ENCODE assay signal across 11 cellular contexts in genomic region chr6:45626087-45626891, GRCh38.
DNase-seq lines count a peak whose midpoint lies in the region; ATAC-seq and TF ChIP-seq lines count a peak whose summit lies in the region.
"Had no signal": no experiment of that assay in that cellular context is flagged by ENCODE, and none has a peak within 500 bp of the region (broad histone marks: within the 10 kb centered on the region; RNA-seq: fewer than 3 reads in every experiment).

No MANE protein-coding gene starts in this region.

- peak overlapping the region; percentile 4 for H3K27ac Mint-ChIP-seq in T-helper 2 cell treated with Interferon-gamma antibody and Interleukin-4, amounts not matched to agents 5 μg/mL and 100 μg/mL, for 36 hours
- H3K27ac Mint-ChIP-seq: CD8-positive, alpha-beta T cell; endodermal cell had no signal

- ATAC-seq in upper lobe of right lung (peak; percentile 38), body of pancreas (no peak), HG02973 (IDR thresholded peaks at IDR 0.05; ENCODE audit: unreplicated experiment) (no peak)
- ATAC-seq: CD8-positive, alpha-beta T cell had no signal

- H3K36me3 ChIP-seq in upper lobe of right lung (no peaks in the 10 kb centered on the region), body of pancreas (replicated peaks in 1 of 2; ENCODE audit: insufficient read depth in 1 of 2, low read depth in 2 of 2) (no peaks in the 10 kb centered on the region)

- H3K4me1 Mint-ChIP-seq in T-helper 2 cell treated with Interferon-gamma antibody and Interleukin-4, amounts not matched to agents 5 μg/mL and 100 μg/mL, for 36 hours (ENCODE audit: low read depth) = peaks cover 38% of the 10 kb centered on the region
- H3K4me1 Mint-ChIP-seq: endodermal cell had no signal

- no peak for TF ChIP-seq CTCF in fibroblast of the aortic adventitia (IDR thresholded peaks at IDR 0.05; ENCODE audit: insufficient read depth, low read length)
- TF ChIP-seq CTCF in upper lobe of right lung (IDR thresholded peaks at IDR 0.05) = no peak
- no peak for TF ChIP-seq CTCF in body of pancreas (IDR thresholded peaks at IDR 0.05)
- TF ChIP-seq CTCF in GM10266 (IDR thresholded peaks at IDR 0.05; ENCODE audit: control insufficient read depth, insufficient read depth, low read depth, missing control alignments) = no peak

- H3K4me3 Mint-ChIP-seq in T-helper 2 cell treated with Interferon-gamma antibody and Interleukin-4, amounts not matched to agents 5 μg/mL and 100 μg/mL, for 36 hours = no peak overlapping the region
- H3K4me3 Mint-ChIP-seq: CD8-positive, alpha-beta T cell; endodermal cell had no signal

- H3K27ac ChIP-seq in upper lobe of right lung (no peak overlapping the region), body of pancreas (no peak overlapping the region)

- no peaks in the 10 kb centered on the region for H3K27me3 Mint-ChIP-seq in T-helper 2 cell treated with Interferon-gamma antibody and Interleukin-4, amounts not matched to agents 5 μg/mL and 100 μg/mL, for 36 hours (ENCODE audit: low read depth)

- DNase-seq in stimulated activated CD4-positive, alpha-beta T cell treated with anti-CD3 and anti-CD28 coated beads, Interleukin-1b, Interleukin-23, amount 100 ng/mL, for 48 hours = peak; percentile 42
- DNase-seq in stimulated activated CD4-positive, alpha-beta T cell treated with anti-CD3 and anti-CD28 coated beads, Interleukin-12 subunit alpha, Interleukin-12 subunit beta, amount 100 ng/mL, for 4 hours = no peak
- peak; percentile 68 for DNase-seq in T-helper 2 cell treated with Interferon-gamma antibody and Interleukin-4, amounts not matched to agents 5 μg/mL and 100 μg/mL, for 36 hours (ENCODE audit: low spot score)
- peak; percentile 96 for DNase-seq in fibroblast of the aortic adventitia (ENCODE audit: low read depth)
- DNase-seq in upper lobe of right lung = no peak
- no peak for DNase-seq in body of pancreas
- DNase-seq in GM10266 (ENCODE audit: extremely low spot score) = no peak
- DNase-seq: CD8-positive, alpha-beta T cell; endodermal cell; NCI-H2171 treated with DMSO at 0.1 percent for 48 hours had no signal

- intact Hi-C loops in upper lobe of right lung (cut with DNase I) (no loop called here), body of pancreas (cut with DNase I) (no loop called here)

- H3K4me3 ChIP-seq in fibroblast of the aortic adventitia (ENCODE audit: low read depth, low read length) (no peak overlapping the region), upper lobe of right lung (no peak overlapping the region), body of pancreas (no peak overlapping the region)

- H3K36me3 Mint-ChIP-seq in T-helper 2 cell treated with Interferon-gamma antibody and Interleukin-4, amounts not matched to agents 5 μg/mL and 100 μg/mL, for 36 hours (ENCODE audit: low read depth) = peaks cover 25% of the 10 kb centered on the region
- H3K36me3 Mint-ChIP-seq: CD8-positive, alpha-beta T cell had no signal

- TF ChIP-seq POLR2A in body of pancreas (IDR thresholded peaks at IDR 0.05) = no peak

- no peaks in the 10 kb centered on the region for H3K27me3 ChIP-seq in upper lobe of right lung
- no peaks in the 10 kb centered on the region for H3K27me3 ChIP-seq in body of pancreas

- WGBS in body of pancreas, 2 donors = 69 to 73% methylated on average over 5 of the region's 5 CpGs

- H3K9me3 Mint-ChIP-seq in T-helper 2 cell treated with Interferon-gamma antibody and Interleukin-4, amounts not matched to agents 5 μg/mL and 100 μg/mL, for 36 hours = peaks cover 13% of the 10 kb centered on the region
- H3K9me3 Mint-ChIP-seq: CD8-positive, alpha-beta T cell; endodermal cell had no signal

- H3K4me1 ChIP-seq in upper lobe of right lung = no peaks in the 10 kb centered on the region
- no peaks in the 10 kb centered on the region for H3K4me1 ChIP-seq in body of pancreas

- no peaks in the 10 kb centered on the region for H3K9me3 ChIP-seq in upper lobe of right lung
- no peaks in the 10 kb centered on the region for H3K9me3 ChIP-seq in body of pancreas

Comparison
In these comparisons a context has a peak if more than half of its experiments do, and no peak if none do; other contexts are left out.
1. DNase-seq: peak in stimulated activated CD4-positive, alpha-beta T cell treated with anti-CD3 and anti-CD28 coated beads, Interleukin-1b, Interleukin-23, amount 100 ng/mL, for 48 hours (single experiment), T-helper 2 cell treated with Interferon-gamma antibody and Interleukin-4, amounts not matched to agents 5 μg/mL and 100 μg/mL, for 36 hours (single experiment) and fibroblast of the aortic adventitia (single experiment); none in stimulated activated CD4-positive, alpha-beta T cell treated with anti-CD3 and anti-CD28 coated beads, Interleukin-12 subunit alpha, Interleukin-12 subunit beta, amount 100 ng/mL, for 4 hours (single experiment), upper lobe of right lung (single experiment), body of pancreas (0 of 4) and GM10266 (single experiment).